Comparison of ENCODE assay signal across 37 cellular contexts in genomic region chr5:37971483-37972024, GRCh38.
"Had no signal": no experiment of that assay in that cellular context is flagged by ENCODE, and none has a peak within 500 bp of the region (broad histone marks: within the 10 kb centered on the region; RNA-seq: fewer than 3 reads in every experiment).

No MANE protein-coding gene starts in this region.

- H3K36me3 ChIP-seq: brain microvascular endothelial cell, MG63 had no signal

- H3K27ac ChIP-seq: brain microvascular endothelial cell, PC-9, RWPE1 had no signal

- H3K4me2 ChIP-seq: PC-9 had no signal

- H3K9me3 ChIP-seq: MG63 had no signal

- ATAC-seq: activated CD8-positive, alpha-beta T cell treated with anti-CD3 and anti-CD28 coated beads for 36 hours; activated T-cell treated with anti-CD3 and anti-CD28 coated beads, Interleukin-2, amount 50 U/mL, for 72 hours; activated T-helper 17 cell treated with anti-CD3 and anti-CD28 coated beads, Interleukin-2, amount 50 U/mL, for 72 hours; Right ventricle myocardium inferior; T-cell had no signal

- H3K4me3 ChIP-seq: MG63, PC-9 had no signal

- DNase-seq: activated CD4-positive, alpha-beta T cell treated with anti-CD3 and anti-CD28 coated beads, Interleukin-2, amount 10 ng/mL, durations not matched to agents 24 days and 14 days; activated CD4-positive, alpha-beta T cell treated with anti-CD3 and anti-CD28 coated beads, Interleukin-2, amount 50 U/mL, for 4 hours; activated CD8-positive, alpha-beta T cell treated with anti-CD3 and anti-CD28 coated beads for 36 hours; activated effector memory CD4-positive, alpha-beta T cell treated with anti-CD3 and anti-CD28 coated beads, Interleukin-2, amount 50 U/mL, for 16 hours; activated naive CD4-positive, alpha-beta T cell; activated naive CD4-positive, alpha-beta T cell treated with anti-CD3 and anti-CD28 coated beads, Interleukin-2, amount 50 U/mL, for 16 hours; activated naive CD8-positive, alpha-beta T cell treated with anti-CD3 and anti-CD28 coated beads for 36 hours; activated T-cell treated with anti-CD3 and anti-CD28 coated beads, Interleukin-2, amount 50 U/mL, for 1 hour; activated T-cell treated with anti-CD3 and anti-CD28 coated beads, Interleukin-2, amount 50 U/mL, for 72 hours; amniotic stem cell; aorta; brain microvascular endothelial cell; central memory CD4-positive, alpha-beta T cell; cortex of kidney; Karpas-422; MG63; NCI-H1048; NCI-H1105 treated with DMSO at 0.1 percent for 48 hours; NCI-H1436; NCI-H1694; NCI-H1930; NCI-H2107; NCI-H226; NCI-H446 treated with DMSO at 0.1 percent for 48 hours; NCI-H524; NCI-H69; NCI-H82; PC-9; SIG-M5; T-cell; T-helper 2 cell; T1000 had no signal

- FAIRE-seq: RCC 7860, TTC549 had no signal

- H2AFZ ChIP-seq: PC-9 had no signal

- H3K27me3 ChIP-seq: brain microvascular endothelial cell, MG63 had no signal
